Comparison of ENCODE assay signal across 8 cellular contexts in the genomic region with DNA sequence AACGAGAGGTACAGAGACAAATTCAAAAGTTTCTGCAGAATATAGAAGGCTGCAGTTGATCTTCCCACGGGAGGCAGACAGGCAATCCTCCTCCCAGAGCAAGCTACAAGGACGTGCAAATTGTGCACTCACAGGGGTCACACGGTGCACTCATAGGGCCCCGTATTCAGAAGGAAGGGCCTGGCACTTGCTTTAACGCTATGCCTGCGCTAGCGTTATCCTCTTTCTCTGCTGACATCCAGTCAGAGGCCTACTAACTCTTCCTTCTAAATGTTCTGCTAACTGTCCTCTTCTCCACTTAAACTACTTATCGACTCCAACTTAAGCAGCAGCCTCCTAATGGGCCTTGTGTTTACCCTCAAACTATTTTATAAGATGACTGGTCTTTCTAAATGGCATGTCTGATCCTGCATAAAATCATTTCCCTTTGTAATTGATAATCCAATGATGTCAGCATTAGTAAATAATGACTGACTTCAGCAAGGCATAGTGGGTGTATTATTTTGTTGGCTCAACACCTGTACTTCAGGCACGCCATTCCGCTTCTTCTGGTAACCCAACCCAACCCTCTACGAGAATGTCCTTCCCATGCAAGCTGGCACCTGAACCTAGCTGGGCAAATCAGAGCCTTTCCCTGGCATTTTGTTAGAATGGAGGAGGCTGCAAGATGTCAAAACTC. TPM values are rescaled to one million over a fixed set of nuclear protein-coding genes. Genes with fewer than 3 reads are reported as not detected.
DNase-seq lines count a peak whose midpoint lies in the region; ATAC-seq and TF ChIP-seq lines count a peak whose summit lies in the region.

No MANE protein-coding gene starts in this region.

- no peaks in the 10 kb centered on the region for H3K27me3 ChIP-seq in CD8-positive, alpha-beta T cell (ENCODE audit: insufficient read depth, low read length)

- intact Hi-C loops in CD8-positive, alpha-beta T cell (cut with DNase I, micrococcal nuclease), result loop anchor here (5.0 to 10.0 kb wide), 8 partner anchors 45 to 1900 kb away; a partner anchor contains a TSS

- no peaks in the 10 kb centered on the region for H3K9me3 Mint-ChIP-seq in CD8-positive, alpha-beta T cell
- no peaks in the 10 kb centered on the region for H3K9me3 Mint-ChIP-seq in effector memory CD8-positive, alpha-beta T cell
- no peaks in the 10 kb centered on the region for H3K9me3 Mint-ChIP-seq in natural killer cell treated with Interleukin-12 subunit alpha and Interleukin-12 subunit beta and Interleukin-15 and Interleukin-18, amount 100 ng/mL, for 72 hours

- peak overlapping the region; percentile 72 for H3K4me3 ChIP-seq in CD8-positive, alpha-beta T cell (ENCODE audit: low read depth, low read length)

- POLR2A ChIA-PET in CD8-positive, alpha-beta T cell (lab: Charles Lee), result no interaction called here
- POLR2A ChIA-PET in HEK293T (lab: Yijun Ruan, JAX), result no interaction called here

- no peak for DNase-seq in CD8-positive, alpha-beta T cell
- DNase-seq in NCI-H2196 treated with DMSO at 0.1 percent for 48 hours (lab: John Stamatoyannopoulos, UW; ENCODE audit: unreplicated experiment) (peak; percentile 15), HEK293T (ENCODE audit: extremely low spot score) (no peak), NCI-H2107 treated with DMSO at 0.1 percent for 48 hours (lab: John Stamatoyannopoulos, UW; ENCODE audit: unreplicated experiment) (no peak), activated gamma-delta T cell (lab: John Stamatoyannopoulos, UW) (no peak)
- DNase-seq in effector memory CD8-positive, alpha-beta T cell, result no peak
- DNase-seq in natural killer cell treated with Interleukin-12 subunit alpha and Interleukin-12 subunit beta and Interleukin-15 and Interleukin-18, amount 100 ng/mL, for 72 hours (ENCODE audit: low spot score), result no peak

- H3K27ac Mint-ChIP-seq in CD8-positive, alpha-beta T cell, result peak overlapping the region; percentile 97
- peak overlapping the region; percentile 97 to 98 for H3K27ac Mint-ChIP-seq in effector memory CD8-positive, alpha-beta T cell
- peak overlapping the region; percentile 97 to 99 for H3K27ac Mint-ChIP-seq in natural killer cell treated with Interleukin-12 subunit alpha and Interleukin-12 subunit beta and Interleukin-15 and Interleukin-18, amount 100 ng/mL, for 72 hours

- H3K4me1 Mint-ChIP-seq in CD8-positive, alpha-beta T cell (ENCODE audit: low read depth), result peaks cover 71% of the 10 kb centered on the region
- peaks cover 54 to 72% of the 10 kb centered on the region in 2 donors for H3K4me1 Mint-ChIP-seq in effector memory CD8-positive, alpha-beta T cell (ENCODE audit: low read depth in 2 of 2)
- H3K4me1 Mint-ChIP-seq in natural killer cell treated with Interleukin-12 subunit alpha and Interleukin-12 subunit beta and Interleukin-15 and Interleukin-18, amount 100 ng/mL, for 72 hours (ENCODE audit: low read depth in 2 of 2), result peaks cover 57 to 71% of the 10 kb centered on the region in 2 donors

- H3K27me3 Mint-ChIP-seq in CD8-positive, alpha-beta T cell (ENCODE audit: low read depth), result no peaks in the 10 kb centered on the region
- H3K27me3 Mint-ChIP-seq in effector memory CD8-positive, alpha-beta T cell, result no peaks in the 10 kb centered on the region
- peaks cover 0 to 2% of the 10 kb centered on the region in 2 donors for H3K27me3 Mint-ChIP-seq in natural killer cell treated with Interleukin-12 subunit alpha and Interleukin-12 subunit beta and Interleukin-15 and Interleukin-18, amount 100 ng/mL, for 72 hours

- CTCF ChIA-PET in CD8-positive, alpha-beta T cell (lab: Charles Lee), result interaction anchor here (0.6 to 1.2 kb wide), 3 partner anchors 50 to 198 kb away, joined by 3 to 6 read pairs (median 3); no protein-coding TSS in a partner anchor
- CTCF ChIA-PET in HEK293T (lab: Yijun Ruan, JAX), result no interaction called here

- ATAC-seq in CD8-positive, alpha-beta T cell, result no peak
- ATAC-seq in effector memory CD8-positive, alpha-beta T cell (replicated peaks), result no peak
- no peak for ATAC-seq in natural killer cell treated with Interleukin-12 subunit alpha and Interleukin-12 subunit beta and Interleukin-15 and Interleukin-18, amount 100 ng/mL, for 72 hours
- ATAC-seq in GM21515 (IDR thresholded peaks at IDR 0.05; ENCODE audit: unreplicated experiment), result no peak

- peaks cover 33% of the 10 kb centered on the region for H3K4me1 ChIP-seq in CD8-positive, alpha-beta T cell (ENCODE audit: insufficient read depth, low read length)

- H3K36me3 ChIP-seq in CD8-positive, alpha-beta T cell (ENCODE audit: insufficient read depth, low read length), result no peaks in the 10 kb centered on the region

- H3K9me3 ChIP-seq in CD8-positive, alpha-beta T cell (ENCODE audit: low read length), result no peaks in the 10 kb centered on the region

- H3K27ac ChIP-seq in CD8-positive, alpha-beta T cell (ENCODE audit: low read depth, low read length), result no peak overlapping the region

- H3K36me3 Mint-ChIP-seq in CD8-positive, alpha-beta T cell, result peaks cover 19% of the 10 kb centered on the region
- H3K36me3 Mint-ChIP-seq in effector memory CD8-positive, alpha-beta T cell (ENCODE audit: insufficient read depth), result peaks cover 23% of the 10 kb centered on the region
- H3K36me3 Mint-ChIP-seq in natural killer cell treated with Interleukin-12 subunit alpha and Interleukin-12 subunit beta and Interleukin-15 and Interleukin-18, amount 100 ng/mL, for 72 hours, result peaks cover 14% of the 10 kb centered on the region

- peak overlapping the region; percentile 94 for H3K4me3 Mint-ChIP-seq in CD8-positive, alpha-beta T cell
- peak overlapping the region; percentile 96 to 97 for H3K4me3 Mint-ChIP-seq in effector memory CD8-positive, alpha-beta T cell
- peak overlapping the region; percentile 100 for H3K4me3 Mint-ChIP-seq in natural killer cell treated with Interleukin-12 subunit alpha and Interleukin-12 subunit beta and Interleukin-15 and Interleukin-18, amount 100 ng/mL, for 72 hours

- TF ChIP-seq CTCF in CD8-positive, alpha-beta T cell (IDR thresholded peaks at IDR 0.05), result no peak

TF ChIP-seq in HEK293T, 16 proteins besides CTCF, POLR2A, EP300 and RAD21:
- TF ChIP-seq ELF4 (IDR thresholded peaks at IDR 0.05), result no peak
- no peak for TF ChIP-seq ARNT (IDR thresholded peaks at IDR 0.05)
- TF ChIP-seq L3MBTL2 (conservative IDR thresholded peaks at IDR 0.05), result no peak
- no peak for TF ChIP-seq HDGF (IDR thresholded peaks at IDR 0.05; ENCODE audit: borderline replicate concordance)
- TF ChIP-seq SP1 (IDR thresholded peaks at IDR 0.05), result no peak
- no peak for TF ChIP-seq FOXA1 (IDR thresholded peaks at IDR 0.05)
- TF ChIP-seq ZNF384 (IDR thresholded peaks at IDR 0.05), result no peak

RNA-seq across cellular contexts. Expression of a gene that starts 2.2 kb away (rescaled TPM):
- 100 to 1,000 TPM; 106 to 117 TPM for total RNA-seq in CD8-positive, alpha-beta T cell
- 10 to 100 TPM; 19.8 to 31.9 TPM for total RNA-seq in natural killer cell treated with Interleukin-12 subunit alpha and Interleukin-12 subunit beta and Interleukin-15 and Interleukin-18, amount 100 ng/mL, for 72 hours

RNA-seq across cellular contexts. Expression of a gene that starts 43.6 kb away (rescaled TPM):
- not detected for total RNA-seq in CD8-positive, alpha-beta T cell
- total RNA-seq in natural killer cell treated with Interleukin-12 subunit alpha and Interleukin-12 subunit beta and Interleukin-15 and Interleukin-18, amount 100 ng/mL, for 72 hours, result not detected
